17 cellular contexts compared by ENCODE assay signal in the genomic region with DNA sequence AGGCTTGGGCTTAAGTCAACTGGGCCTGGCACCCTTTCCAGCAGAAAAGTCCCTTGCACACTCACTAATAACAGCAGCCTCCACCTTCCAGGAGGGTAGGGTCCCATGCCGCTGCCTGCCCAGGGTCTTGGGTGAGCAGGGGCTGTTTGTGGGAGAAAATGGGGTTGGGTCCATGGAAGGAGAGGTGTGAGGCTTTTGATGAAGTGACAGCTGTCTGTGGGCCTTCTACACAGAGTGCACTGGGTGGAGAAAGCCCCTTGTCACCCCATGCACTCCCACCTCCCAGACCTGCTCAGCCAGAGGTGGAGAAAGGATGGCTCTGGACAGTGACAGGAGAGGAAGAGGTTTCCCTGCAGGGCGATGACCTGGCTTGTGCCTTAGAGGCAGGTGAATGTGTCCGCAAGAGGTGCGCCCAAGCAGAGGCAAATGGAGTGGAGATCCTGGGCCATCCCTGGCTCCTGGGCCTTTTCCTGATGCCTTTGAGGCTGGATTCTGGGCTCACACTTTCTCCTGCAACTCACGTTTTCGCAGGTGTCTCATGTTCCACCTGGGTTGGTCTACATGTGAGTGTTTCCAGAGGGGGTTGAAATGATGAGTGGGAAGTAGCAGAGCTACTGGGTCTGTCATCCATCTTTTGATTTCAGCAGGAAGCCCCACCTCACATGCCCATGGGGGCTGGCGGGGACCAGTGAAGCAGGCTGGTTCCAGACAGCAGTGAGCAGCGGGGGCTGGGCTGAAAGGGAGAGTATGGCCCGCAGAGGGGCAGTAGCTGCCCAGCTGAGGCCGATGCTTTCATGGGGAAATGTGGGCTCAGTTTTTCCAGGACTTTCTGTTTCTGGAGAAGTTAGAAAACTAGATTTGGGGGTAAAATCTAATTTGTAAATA.
"Had no signal": no experiment of that assay in that cellular context is flagged by ENCODE, and none has a peak within 500 bp of the region (broad histone marks: within the 10 kb centered on the region; RNA-seq: fewer than 3 reads in every experiment).

No MANE protein-coding gene starts in this region.

- ATAC-seq: K562 had no signal

- DNase-seq: NCI-H1092 treated with DMSO at 0.1 percent for 48 hours, NCI-H1436, NCI-H187, NCI-H2029, NCI-H2081 treated with DMSO at 0.1 percent for 48 hours, NCI-H2171, NCI-H226, NCI-H446, NCI-H510A, NCI-H524 treated with DMSO at 0.1 percent for 48 hours, NCI-H69, NCI-H774, Right ventricle myocardium superior, RPMI8226, SIG-M5 had no signal

- H3K27ac Mint-ChIP-seq: IgD-negative memory B cell had no signal
